Comparison of ENCODE assay signal across 1 cellular context in the genomic region with DNA sequence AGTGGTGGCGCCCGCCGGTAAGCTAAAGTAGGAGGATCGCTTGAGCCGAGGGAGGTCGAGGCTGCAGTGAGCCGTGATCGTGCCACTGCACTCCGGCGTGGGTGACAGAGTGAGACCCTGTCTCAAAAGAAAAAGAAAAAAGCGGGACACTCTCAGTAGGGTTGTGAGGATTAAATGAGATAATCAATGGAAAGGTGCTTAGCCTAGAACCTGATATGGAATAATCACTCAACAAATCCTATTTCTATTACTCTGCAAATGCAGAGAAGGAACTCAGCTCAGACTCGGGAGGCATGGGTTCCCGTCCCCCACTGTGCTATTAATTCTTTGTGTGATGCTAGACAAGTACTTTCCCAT.
TF ChIP-seq lines count a peak whose summit lies in the region.

No MANE protein-coding gene starts in this region.

TF ChIP-seq in GM12878, 131 proteins besides CTCF, POLR2A, EP300 and RAD21:
- no peak for TF ChIP-seq NFIC (IDR thresholded peaks at IDR 0.05; ENCODE audit: low read depth, low read length)
- 0 out of 4 replicates have a peak, but pooled peaks of 1 of the 2 experiments have one; percentile 1 for TF ChIP-seq IKZF2 (IDR thresholded peaks at IDR 0.05)
TF ChIP-seq in GM12878: peak in this region for 1.
